In the genomic region with DNA sequence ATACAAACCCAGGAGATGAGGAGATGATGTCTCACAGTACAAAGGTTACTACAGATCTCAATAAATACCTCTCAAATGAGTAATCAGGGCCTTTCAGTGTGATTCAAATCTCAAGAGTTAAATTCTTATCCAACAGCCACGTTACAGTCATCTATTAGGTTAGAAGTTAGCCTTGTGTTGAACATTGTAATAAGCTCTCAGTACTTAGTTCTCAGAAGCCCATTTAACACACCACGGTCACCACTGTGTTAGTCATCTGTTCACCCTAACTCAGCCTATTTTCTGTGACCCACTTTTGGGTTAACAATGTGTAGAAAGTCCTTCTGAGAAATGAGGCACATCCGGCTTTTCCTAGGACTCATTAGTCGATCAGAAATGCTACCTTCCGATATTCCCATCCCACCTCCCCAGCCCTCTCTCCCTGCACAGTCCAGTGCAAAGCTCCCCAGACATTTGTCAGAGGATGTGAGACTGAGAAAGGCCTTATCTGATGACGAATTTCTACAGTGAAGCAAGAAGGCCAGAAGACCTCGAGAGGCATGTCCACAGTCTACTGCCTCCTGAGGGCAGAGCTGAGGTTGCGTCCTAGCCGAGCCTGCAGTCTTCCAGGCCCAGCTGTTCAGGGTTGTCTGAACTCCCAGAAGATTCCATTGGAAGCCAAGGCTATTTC, we compare ENCODE assay signal across 1 cellular context.
TF ChIP-seq lines count a peak whose summit lies in the region.

No MANE protein-coding gene starts in this region.

TF ChIP-seq in HepG2, 621 proteins besides CTCF, POLR2A, EP300 and RAD21 (continued from another document):
- TF ChIP-seq, protein P1, sequence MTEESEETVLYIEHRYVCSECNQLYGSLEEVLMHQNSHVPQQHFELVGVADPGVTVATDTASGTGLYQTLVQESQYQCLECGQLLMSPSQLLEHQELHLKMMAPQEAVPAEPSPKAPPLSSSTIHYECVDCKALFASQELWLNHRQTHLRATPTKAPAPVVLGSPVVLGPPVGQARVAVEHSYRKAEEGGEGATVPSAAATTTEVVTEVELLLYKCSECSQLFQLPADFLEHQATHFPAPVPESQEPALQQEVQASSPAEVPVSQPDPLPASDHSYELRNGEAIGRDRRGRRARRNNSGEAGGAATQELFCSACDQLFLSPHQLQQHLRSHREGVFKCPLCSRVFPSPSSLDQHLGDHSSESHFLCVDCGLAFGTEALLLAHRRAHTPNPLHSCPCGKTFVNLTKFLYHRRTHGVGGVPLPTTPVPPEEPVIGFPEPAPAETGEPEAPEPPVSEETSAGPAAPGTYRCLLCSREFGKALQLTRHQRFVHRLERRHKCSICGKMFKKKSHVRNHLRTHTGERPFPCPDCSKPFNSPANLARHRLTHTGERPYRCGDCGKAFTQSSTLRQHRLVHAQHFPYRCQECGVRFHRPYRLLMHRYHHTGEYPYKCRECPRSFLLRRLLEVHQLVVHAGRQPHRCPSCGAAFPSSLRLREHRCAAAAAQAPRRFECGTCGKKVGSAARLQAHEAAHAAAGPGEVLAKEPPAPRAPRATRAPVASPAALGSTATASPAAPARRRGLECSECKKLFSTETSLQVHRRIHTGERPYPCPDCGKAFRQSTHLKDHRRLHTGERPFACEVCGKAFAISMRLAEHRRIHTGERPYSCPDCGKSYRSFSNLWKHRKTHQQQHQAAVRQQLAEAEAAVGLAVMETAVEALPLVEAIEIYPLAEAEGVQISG (CRISPR knock-in tag; IDR thresholded peaks at IDR 0.05): 0 out of 2 replicates have a peak, but pooled peaks have one; percentile 34
- TF ChIP-seq ZNF44 (CRISPR knock-in tag; IDR thresholded peaks at IDR 0.05) (0 out of 2 replicates have a peak, but pooled peaks have one; percentile 18), ZNF317 (CRISPR knock-in tag; IDR thresholded peaks at IDR 0.05) (peak; percentile 87), TOPORS (CRISPR knock-in tag; IDR thresholded peaks at IDR 0.05) (no peak), ZMAT3 (CRISPR knock-in tag; conservative IDR thresholded peaks at IDR 0.05) (no peak), MBNL3 (CRISPR knock-in tag; conservative IDR thresholded peaks at IDR 0.05) (no peak), STAG1 (CRISPR knock-in tag; IDR thresholded peaks at IDR 0.05) (peak; percentile 25), FOSL2 (CRISPR knock-in tag; IDR thresholded peaks at IDR 0.05) (peak; percentile 27), ZNF644 (CRISPR knock-in tag; IDR thresholded peaks at IDR 0.05; ENCODE audit: low read depth) (0 out of 2 replicates have a peak, but pooled peaks have one; percentile 9), RBM22 (optimal IDR thresholded peaks at IDR 0.05; ENCODE audit: low read length) (peak; percentile 0), CREM (IDR thresholded peaks at IDR 0.05) (no peak), CREM (CRISPR knock-in tag; IDR thresholded peaks at IDR 0.05) (no peak)
- TF ChIP-seq, protein P2, sequence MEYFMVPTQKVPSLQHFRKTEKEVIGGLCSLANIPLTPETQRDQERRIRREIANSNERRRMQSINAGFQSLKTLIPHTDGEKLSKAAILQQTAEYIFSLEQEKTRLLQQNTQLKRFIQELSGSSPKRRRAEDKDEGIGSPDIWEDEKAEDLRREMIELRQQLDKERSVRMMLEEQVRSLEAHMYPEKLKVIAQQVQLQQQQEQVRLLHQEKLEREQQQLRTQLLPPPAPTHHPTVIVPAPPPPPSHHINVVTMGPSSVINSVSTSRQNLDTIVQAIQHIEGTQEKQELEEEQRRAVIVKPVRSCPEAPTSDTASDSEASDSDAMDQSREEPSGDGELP (IDR thresholded peaks at IDR 0.05; ENCODE audit: borderline replicate concordance, low read depth): 0 out of 2 replicates have a peak, but pooled peaks have one; percentile 34
